ENCODE assay signal across 15 cellular contexts in genomic region chr9:35482071-35482470, GRCh38.
"Had no signal": no experiment of that assay in that cellular context is flagged by ENCODE, and none has a peak within 500 bp of the region (broad histone marks: within the 10 kb centered on the region; RNA-seq: fewer than 3 reads in every experiment).

No MANE protein-coding gene starts in this region.

- H3K4me1 Mint-ChIP-seq: naive thymus-derived CD8-positive, alpha-beta T cell; stimulated activated naive B cell treated with anti-CD40 and anti-IgM and Interleukin-4, amounts not matched to agents 10 μg/mL and 1 μg/mL and 100 μg/mL, for 72 hours; stimulated activated naive CD8-positive, alpha-beta T cell treated with anti-CD3 and anti-CD28 coated beads, Interleukin-15, amount 100 ng/mL, for 72 hours had no signal

- H3K4me1 ChIP-seq: sigmoid colon, testis, upper lobe of right lung, vagina had no signal

- H3K27me3 ChIP-seq: heart right ventricle, ovary, right atrium auricular region, sigmoid colon, testis, tibial nerve, upper lobe of right lung, vagina had no signal

- H3K4me3 ChIP-seq: heart right ventricle, mucosa of descending colon, ovary, right atrium auricular region, sigmoid colon, skin epidermis, testis, tibial nerve, upper lobe of right lung, vagina had no signal

- H3K27ac Mint-ChIP-seq: endodermal cell; naive thymus-derived CD8-positive, alpha-beta T cell; stimulated activated naive B cell treated with anti-CD40 and anti-IgM and Interleukin-4, amounts not matched to agents 10 μg/mL and 1 μg/mL and 100 μg/mL, for 72 hours; stimulated activated naive CD8-positive, alpha-beta T cell treated with anti-CD3 and anti-CD28 coated beads, Interleukin-15, amount 100 ng/mL, for 72 hours had no signal

- H3K9me3 Mint-ChIP-seq: naive thymus-derived CD8-positive, alpha-beta T cell; stimulated activated naive B cell treated with anti-CD40 and anti-IgM and Interleukin-4, amounts not matched to agents 10 μg/mL and 1 μg/mL and 100 μg/mL, for 72 hours; stimulated activated naive CD8-positive, alpha-beta T cell treated with anti-CD3 and anti-CD28 coated beads, Interleukin-15, amount 100 ng/mL, for 72 hours had no signal

- H3K27ac ChIP-seq: heart right ventricle, ovary, right atrium auricular region, sigmoid colon, skin epidermis, testis, tibial nerve, upper lobe of right lung, vagina had no signal

- H3K4me3 Mint-ChIP-seq: endodermal cell; stimulated activated naive B cell treated with anti-CD40 and anti-IgM and Interleukin-4, amounts not matched to agents 10 μg/mL and 1 μg/mL and 100 μg/mL, for 72 hours; stimulated activated naive CD8-positive, alpha-beta T cell treated with anti-CD3 and anti-CD28 coated beads, Interleukin-15, amount 100 ng/mL, for 72 hours had no signal

- ATAC-seq: naive thymus-derived CD8-positive, alpha-beta T cell had no signal

- DNase-seq: effector CD4-positive, alpha-beta T cell; stimulated activated naive B cell treated with anti-CD40 and anti-IgM and Interleukin-4, amounts not matched to agents 10 μg/mL and 1 μg/mL and 100 μg/mL, for 72 hours; upper lobe of right lung had no signal

- H3K9me3 ChIP-seq: heart right ventricle, mucosa of descending colon, ovary, right atrium auricular region, sigmoid colon, testis, tibial nerve, upper lobe of right lung, vagina had no signal

- H3K36me3 Mint-ChIP-seq: naive thymus-derived CD8-positive, alpha-beta T cell; stimulated activated naive B cell treated with anti-CD40 and anti-IgM and Interleukin-4, amounts not matched to agents 10 μg/mL and 1 μg/mL and 100 μg/mL, for 72 hours had no signal

- H3K36me3 ChIP-seq: heart right ventricle, ovary, right atrium auricular region, sigmoid colon, tibial nerve, upper lobe of right lung, vagina had no signal
